In genomic region chr11:117793521-117793920, GRCh38 we compare ENCODE assay signal across 18 cellular contexts. TPM values are rescaled to one million over a fixed set of nuclear protein-coding genes. Genes with fewer than 3 reads are reported as not detected.
DNase-seq lines count a peak whose midpoint lies in the region; ATAC-seq and TF ChIP-seq lines count a peak whose summit lies in the region.
"Had no signal": no experiment of that assay in that cellular context is flagged by ENCODE, and none has a peak within 500 bp of the region (broad histone marks: within the 10 kb centered on the region; RNA-seq: fewer than 3 reads in every experiment).

No MANE protein-coding gene starts in this region.

- no peak overlapping the region for H3K18ac ChIP-seq in mesendoderm (ENCODE audit: low read length)

- H2BK120ac ChIP-seq in mesendoderm (ENCODE audit: low read depth, low read length): no peak overlapping the region

- H3K9ac ChIP-seq in mesendoderm (ENCODE audit: low read length): no peak overlapping the region
- H3K9ac ChIP-seq: GM23248 had no signal

- H3K4me1 ChIP-seq in lower lobe of right lung (peaks cover 17% of the 10 kb centered on the region), mesendoderm (ENCODE audit: control insufficient read depth, low read depth, low read length) (no peaks in the 10 kb centered on the region)

- H3K4me2 ChIP-seq in mesendoderm (ENCODE audit: low read length): no peak overlapping the region

- H3K27ac ChIP-seq in dorsolateral prefrontal cortex (peak overlapping the region in 58 of 59 donors; percentile 14 to 94 (median 85)), lower lobe of right lung (no peak overlapping the region), mesendoderm (ENCODE audit: low read depth, low read length) (no peak overlapping the region)
- H3K27ac ChIP-seq: C4-2B, GM23248 had no signal

- no peak overlapping the region for H3K4ac ChIP-seq in mesendoderm (ENCODE audit: low read depth, low read length)

- ATAC-seq in lower lobe of right lung (no peak), GM18517 (IDR thresholded peaks at IDR 0.05; ENCODE audit: unreplicated experiment) (no peak), HG03520 (IDR thresholded peaks at IDR 0.05; ENCODE audit: unreplicated experiment) (no peak)
- ATAC-seq: HCT116 had no signal

- H3K36me3 ChIP-seq in lower lobe of right lung (no peaks in the 10 kb centered on the region), mesendoderm (ENCODE audit: control insufficient read depth, insufficient read depth, low read length) (no peaks in the 10 kb centered on the region)
- H3K36me3 ChIP-seq: BE2C had no signal

- H3K56ac ChIP-seq in mesendoderm (ENCODE audit: low read length): no peak overlapping the region

- no peaks in the 10 kb centered on the region for H3K9me3 ChIP-seq in lower lobe of right lung
- H3K9me3 ChIP-seq: BE2C had no signal

- peaks cover 0 to 18% (median 0%) of the 10 kb centered on the region in 45 donors for H3K27me3 ChIP-seq in dorsolateral prefrontal cortex
- peaks cover 50% of the 10 kb centered on the region for H3K27me3 ChIP-seq in lower lobe of right lung (ENCODE audit: low read depth)
- H3K27me3 ChIP-seq in mesendoderm (ENCODE audit: insufficient read depth, low read length, poor library complexity): peaks cover 32% of the 10 kb centered on the region

- H2AK5ac ChIP-seq in mesendoderm (ENCODE audit: low read length): no peak overlapping the region

- peak; percentile 60 to 75 for DNase-seq in NCI-H526 (lab: John Stamatoyannopoulos, UW)
- peak; percentile 35 for DNase-seq in NCI-H82 treated with DMSO at 0.1 percent for 48 hours (lab: John Stamatoyannopoulos, UW; ENCODE audit: unreplicated experiment)
- no peak for DNase-seq in dorsolateral prefrontal cortex
- peak; percentile 82 for DNase-seq in pons (ENCODE audit: low spot score)
- no peak for DNase-seq in lower lobe of right lung
- no peak for DNase-seq in mesendoderm
- DNase-seq: BE2C; CD4-positive, alpha-beta memory T cell; DMS153; GF-D8; GM23248 had no signal

- H3K4me3 ChIP-seq in dorsolateral prefrontal cortex (peak overlapping the region in 54 of 59 donors; percentile 7 to 93 (median 80)), lower lobe of right lung (no peak overlapping the region), mesendoderm (ENCODE audit: low read length) (no peak overlapping the region)
- H3K4me3 ChIP-seq: GM23248 had no signal

- H2BK15ac ChIP-seq in mesendoderm (replicated peaks; ENCODE audit: low read depth): no peak overlapping the region

- peak in 5 of 56 donors; percentile 8 to 19 (median 11) for TF ChIP-seq CTCF in dorsolateral prefrontal cortex (IDR thresholded peaks at IDR 0.05 in 54 of 56, conservative IDR thresholded peaks at IDR 0.05 in 2 of 56; ENCODE audit: low read depth in 1 of 56, partially characterized antibody in 56 of 56)
- no peak for TF ChIP-seq CTCF in lower lobe of right lung (IDR thresholded peaks at IDR 0.05)

- H2BK5ac ChIP-seq in mesendoderm (ENCODE audit: low read length): no peak overlapping the region

- no peak overlapping the region for H4K5ac ChIP-seq in mesendoderm (ENCODE audit: low read length)

- no peaks in the 10 kb centered on the region for H3K79me2 ChIP-seq in mesendoderm (ENCODE audit: control insufficient read depth, insufficient read depth, low read length)

- intact Hi-C loops in dorsolateral prefrontal cortex (cut with DNase I): loop anchor here (2.0 to 5.0 kb wide), 4 partner anchors 21 to 131 kb away; no protein-coding TSS in a partner anchor
- intact Hi-C loops in lower lobe of right lung (cut with DNase I): no loop called here

- no CpG with 5 or more reads among the region's 7 CpGs for WGBS in mesendoderm (ENCODE audit: extremely low coverage, insufficient coverage, low lambda C conversion rate)

- H4K8ac ChIP-seq in mesendoderm (ENCODE audit: low read depth, low read length): no peak overlapping the region

- H3K23ac ChIP-seq in mesendoderm (ENCODE audit: low read length): no peak overlapping the region

- H3K79me1 ChIP-seq in mesendoderm (ENCODE audit: low read length): no peaks in the 10 kb centered on the region

RNA-seq across cellular contexts. Expression of gene DSCAML1, which starts 3.5 kb away (rescaled TPM):
- 10 to 100 TPM; 16.1 to 61.7 (median 35.6) TPM for total RNA-seq in dorsolateral prefrontal cortex
- 0.95 TPM for total RNA-seq in lower lobe of right lung
- 0.06 TPM for polyA plus RNA-seq in mesendoderm (2013, experiment 1 of 2)
- 0.11 TPM for polyA plus RNA-seq in mesendoderm (2013, experiment 2 of 2)
- total RNA-seq: GM23248, HT1080 had no signal
- polyA plus RNA-seq: AG04450; CD4-positive, alpha-beta memory T cell; GM23248; IgD-negative memory B cell had no signal

RNA-seq across cellular contexts. Expression of gene FXYD2, which starts 31.0 kb away (rescaled TPM):
- total RNA-seq in dorsolateral prefrontal cortex: 10 to 100 TPM in 5 of 120 experiments, 1 to 10 TPM in 115; 1.5 to 14.9 (median 4.6) TPM
- total RNA-seq in lower lobe of right lung: 2.8 TPM
- polyA plus RNA-seq in mesendoderm (2013, experiment 1 of 2): 0.95 TPM
- polyA plus RNA-seq in mesendoderm (2013, experiment 2 of 2): 1.1 TPM
- total RNA-seq: GM23248, HT1080 had no signal
- polyA plus RNA-seq: AG04450, GM23248, IgD-negative memory B cell had no signal

Comparison
In these comparisons a context has a peak if more than half of its experiments do, and no peak if none do; other contexts are left out.
1. DNase-seq: peak in NCI-H526 (2 of 2), NCI-H82 treated with DMSO at 0.1 percent for 48 hours (single experiment) and pons (single experiment); none in dorsolateral prefrontal cortex (0 of 10), lower lobe of right lung (single experiment) and mesendoderm (single experiment).
2. H3K27ac ChIP-seq: peak in dorsolateral prefrontal cortex (58 of 59); none in lower lobe of right lung (single experiment) and mesendoderm (single experiment).
3. H3K4me3 ChIP-seq: peak in dorsolateral prefrontal cortex (54 of 59); none in lower lobe of right lung (single experiment) and mesendoderm (single experiment).